1 cellular context compared by ENCODE assay signal in the genomic region with DNA sequence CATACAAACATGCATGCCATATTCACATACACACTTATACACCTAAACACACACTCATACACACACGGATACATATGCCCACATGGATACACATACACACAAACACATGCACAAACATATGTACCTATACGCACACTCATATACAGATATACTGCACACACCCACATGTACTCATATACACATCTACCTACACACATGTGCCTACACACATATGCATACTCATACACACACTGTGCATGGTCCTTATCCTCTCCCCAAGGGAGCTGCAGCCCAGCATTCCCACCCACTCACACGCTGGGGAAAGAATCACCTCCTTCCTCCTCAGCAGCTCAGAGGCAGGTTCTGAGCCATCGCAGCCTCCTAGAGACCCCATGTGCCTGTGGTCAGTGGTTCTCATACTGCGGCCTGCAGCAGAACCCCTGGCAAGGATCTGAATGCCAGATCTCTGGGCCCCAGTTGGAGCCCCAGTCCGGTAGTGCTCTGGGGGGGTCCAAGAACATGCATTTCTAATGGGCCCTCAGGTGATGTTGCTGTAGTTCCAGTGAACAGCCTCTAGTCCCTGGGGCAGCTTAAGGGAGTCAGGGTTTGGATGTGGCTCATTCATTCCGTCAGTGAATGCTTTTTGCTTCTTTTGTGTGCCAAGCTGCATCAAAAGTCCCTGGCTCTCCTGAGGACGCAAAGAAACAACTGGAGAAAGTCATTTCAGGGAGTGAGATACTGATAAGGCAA.
TF ChIP-seq lines count a peak whose summit lies in the region.

No MANE protein-coding gene starts in this region.

TF ChIP-seq in HepG2, 621 proteins besides CTCF, POLR2A, EP300 and RAD21:
- TF ChIP-seq, protein P1, sequence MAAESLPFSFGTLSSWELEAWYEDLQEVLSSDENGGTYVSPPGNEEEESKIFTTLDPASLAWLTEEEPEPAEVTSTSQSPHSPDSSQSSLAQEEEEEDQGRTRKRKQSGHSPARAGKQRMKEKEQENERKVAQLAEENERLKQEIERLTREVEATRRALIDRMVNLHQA (CRISPR knock-in tag; IDR thresholded peaks at IDR 0.05) = no peak
- TF ChIP-seq ZNF251 (CRISPR knock-in tag; IDR thresholded peaks at IDR 0.05) = no peak
- TF ChIP-seq PLRG1 (conservative IDR thresholded peaks at IDR 0.05) = no peak
- TF ChIP-seq, protein P2, sequence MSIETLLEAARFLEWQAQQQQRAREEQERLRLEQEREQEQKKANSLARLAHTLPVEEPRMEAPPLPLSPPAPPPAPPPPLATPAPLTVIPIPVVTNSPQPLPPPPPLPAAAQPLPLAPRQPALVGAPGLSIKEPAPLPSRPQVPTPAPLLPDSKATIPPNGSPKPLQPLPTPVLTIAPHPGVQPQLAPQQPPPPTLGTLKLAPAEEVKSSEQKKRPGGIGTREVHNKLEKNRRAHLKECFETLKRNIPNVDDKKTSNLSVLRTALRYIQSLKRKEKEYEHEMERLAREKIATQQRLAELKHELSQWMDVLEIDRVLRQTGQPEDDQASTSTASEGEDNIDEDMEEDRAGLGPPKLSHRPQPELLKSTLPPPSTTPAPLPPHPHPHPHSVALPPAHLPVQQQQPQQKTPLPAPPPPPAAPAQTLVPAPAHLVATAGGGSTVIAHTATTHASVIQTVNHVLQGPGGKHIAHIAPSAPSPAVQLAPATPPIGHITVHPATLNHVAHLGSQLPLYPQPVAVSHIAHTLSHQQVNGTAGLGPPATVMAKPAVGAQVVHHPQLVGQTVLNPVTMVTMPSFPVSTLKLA (IDR thresholded peaks at IDR 0.05) = peak; percentile 49; the same call in 1 of the 2 replicates
